8 cellular contexts compared by ENCODE assay signal in the genomic region with DNA sequence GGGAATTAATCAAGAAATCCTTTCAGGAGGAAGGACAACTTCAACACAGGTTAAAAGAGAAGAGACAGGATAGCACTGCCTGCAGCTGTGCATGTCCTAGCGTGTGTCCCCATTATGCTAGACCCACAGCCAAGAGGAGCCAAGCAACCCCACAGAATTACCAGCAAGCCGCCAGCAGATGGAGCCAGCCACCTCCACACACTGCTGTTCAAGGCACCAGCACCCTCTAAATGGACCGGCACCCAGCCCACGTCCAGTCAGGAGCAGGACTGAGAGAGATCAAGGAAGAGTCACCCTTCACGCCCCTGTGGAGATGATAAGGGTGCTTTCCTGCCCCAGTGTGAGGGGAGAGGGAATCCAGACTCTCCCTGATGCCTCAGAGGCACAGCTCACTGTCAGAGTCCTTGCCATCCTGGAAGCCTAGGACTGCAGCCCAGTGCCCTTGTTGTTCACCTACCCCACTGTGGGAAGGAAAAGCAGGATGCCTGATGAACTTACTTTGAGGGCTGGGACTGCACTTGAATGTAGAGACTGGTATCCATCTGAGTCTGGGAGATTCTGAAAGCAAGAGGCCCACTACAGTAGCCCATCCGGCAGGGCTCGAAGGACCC. TPM values are rescaled to one million over a fixed set of nuclear protein-coding genes. Genes with fewer than 3 reads are reported as not detected.
A peak's percentile ranks its signal among the peaks of the same experiment; 100 is the strongest.
DNase-seq lines count a peak whose midpoint lies in the region; ATAC-seq and TF ChIP-seq lines count a peak whose summit lies in the region.

No MANE protein-coding gene starts in this region.

- no peaks in the 10 kb centered on the region for H3K9me2 ChIP-seq in neural cell (ENCODE audit: insufficient read depth, low read length)

- no peaks in the 10 kb centered on the region for H3F3A ChIP-seq in neural cell (ENCODE audit: insufficient read depth, low read length, poor library complexity, severe bottlenecking)

- no peaks in the 10 kb centered on the region for H3K27me3 ChIP-seq in neural cell (ENCODE audit: insufficient read depth, low read depth, low read length)
- no peaks in the 10 kb centered on the region for H3K27me3 ChIP-seq in upper lobe of right lung

- H3K4me3 Mint-ChIP-seq in activated T-cell treated with anti-CD3 and anti-CD28 coated beads, Interleukin-2, amount 50 U/mL, for 24 hours: no peak overlapping the region

- H3K27ac ChIP-seq in neural cell (ENCODE audit: low read length) (no peak overlapping the region), upper lobe of right lung (peak overlapping the region; percentile 91)

- peak; percentile 54 for TF ChIP-seq CTCF in neural cell (IDR thresholded peaks at IDR 0.05; ENCODE audit: poor library complexity, severe bottlenecking)
- TF ChIP-seq CTCF in upper lobe of right lung (IDR thresholded peaks at IDR 0.05): peak; percentile 80

- DNase-seq in Caki2 (ENCODE audit: low read depth) (peak; percentile 25), NCI-H2227 treated with DMSO at 0.1 percent for 48 hours (lab: John Stamatoyannopoulos, UW) (peak; percentile 56), fibroblast of the conjunctiva (ENCODE audit: low read depth) (peak; percentile 57), upper lobe of right lung (peak; percentile 88)
- peak; percentile 63 for DNase-seq in activated T-cell treated with anti-CD3 and anti-CD28 coated beads, Interleukin-2, amount 50 U/mL, for 24 hours

- peaks cover 38% of the 10 kb centered on the region for H3K27me3 Mint-ChIP-seq in activated T-cell treated with anti-CD3 and anti-CD28 coated beads, Interleukin-2, amount 50 U/mL, for 24 hours

- H3K36me3 Mint-ChIP-seq in activated T-cell treated with anti-CD3 and anti-CD28 coated beads, Interleukin-2, amount 50 U/mL, for 24 hours (ENCODE audit: low read depth): no peaks in the 10 kb centered on the region

- no peak overlapping the region for H2AFZ ChIP-seq in neural cell (ENCODE audit: low read depth, low read length)

- TF ChIP-seq RAD21 in neural cell (conservative IDR thresholded peaks at IDR 0.05): peak; percentile 27

- intact Hi-C loops in upper lobe of right lung (cut with DNase I): no loop called here

- in situ Hi-C loops in Caki2 (cut with HindIII; ENCODE audit: low pct_unique_long_range_greater_than_20kb, low sequenced_read_pairs): no loop called here

- no peaks in the 10 kb centered on the region for H3K4me1 Mint-ChIP-seq in activated T-cell treated with anti-CD3 and anti-CD28 coated beads, Interleukin-2, amount 50 U/mL, for 24 hours (ENCODE audit: low read depth)

- H3K79me2 ChIP-seq in neural cell (replicated peaks; ENCODE audit: insufficient read depth, low read length): no peaks in the 10 kb centered on the region

- H3K4me3 ChIP-seq in neural cell (ENCODE audit: low read length) (no peak overlapping the region), upper lobe of right lung (no peak overlapping the region)

- H4K20me1 ChIP-seq in neural cell (ENCODE audit: insufficient read depth): no peaks in the 10 kb centered on the region

- H3K9me3 ChIP-seq in neural cell (ENCODE audit: low read length) (no peaks in the 10 kb centered on the region), upper lobe of right lung (no peaks in the 10 kb centered on the region)

- no peak for TF ChIP-seq EP300 in neural cell (conservative IDR thresholded peaks at IDR 0.05; ENCODE audit: poor library complexity, severe bottlenecking)

- no peaks in the 10 kb centered on the region for H3K36me3 ChIP-seq in neural cell (ENCODE audit: insufficient read depth, low read length)
- no peaks in the 10 kb centered on the region for H3K36me3 ChIP-seq in upper lobe of right lung

- no peak overlapping the region for H3K4me2 ChIP-seq in neural cell (ENCODE audit: low read length)

- peak; percentile 52 for ATAC-seq in GM19455 (IDR thresholded peaks at IDR 0.05; ENCODE audit: unreplicated experiment)
- peak; percentile 85 for ATAC-seq in upper lobe of right lung
- ATAC-seq in GM18909 (IDR thresholded peaks at IDR 0.05; ENCODE audit: poor library complexity, unreplicated experiment): no peak

- H3K4me1 ChIP-seq in upper lobe of right lung: peaks cover 28% of the 10 kb centered on the region

- no peak overlapping the region for H3K9ac ChIP-seq in neural cell (ENCODE audit: low read length)

- H3K27ac Mint-ChIP-seq in activated T-cell treated with anti-CD3 and anti-CD28 coated beads, Interleukin-2, amount 50 U/mL, for 24 hours: no peak overlapping the region

- H3K9me3 Mint-ChIP-seq in activated T-cell treated with anti-CD3 and anti-CD28 coated beads, Interleukin-2, amount 50 U/mL, for 24 hours: no peaks in the 10 kb centered on the region

TF ChIP-seq in neural cell, 6 proteins besides CTCF, POLR2A, EP300 and RAD21:
- TF ChIP-seq POLR2AphosphoS5 (IDR thresholded peaks at IDR 0.05) (no peak), EZH2 (IDR thresholded peaks at IDR 0.05; ENCODE audit: borderline replicate concordance, insufficient read depth, low read length, poor library complexity, severe bottlenecking) (no peak), TAF1 (IDR thresholded peaks at IDR 0.05; ENCODE audit: low read depth) (no peak), MXI1 (conservative IDR thresholded peaks at IDR 0.05; ENCODE audit: poor library complexity, severe bottlenecking) (no peak), SMC3 (conservative IDR thresholded peaks at IDR 0.05; ENCODE audit: poor library complexity) (peak; percentile 34)
- TF ChIP-seq, protein P1, sequence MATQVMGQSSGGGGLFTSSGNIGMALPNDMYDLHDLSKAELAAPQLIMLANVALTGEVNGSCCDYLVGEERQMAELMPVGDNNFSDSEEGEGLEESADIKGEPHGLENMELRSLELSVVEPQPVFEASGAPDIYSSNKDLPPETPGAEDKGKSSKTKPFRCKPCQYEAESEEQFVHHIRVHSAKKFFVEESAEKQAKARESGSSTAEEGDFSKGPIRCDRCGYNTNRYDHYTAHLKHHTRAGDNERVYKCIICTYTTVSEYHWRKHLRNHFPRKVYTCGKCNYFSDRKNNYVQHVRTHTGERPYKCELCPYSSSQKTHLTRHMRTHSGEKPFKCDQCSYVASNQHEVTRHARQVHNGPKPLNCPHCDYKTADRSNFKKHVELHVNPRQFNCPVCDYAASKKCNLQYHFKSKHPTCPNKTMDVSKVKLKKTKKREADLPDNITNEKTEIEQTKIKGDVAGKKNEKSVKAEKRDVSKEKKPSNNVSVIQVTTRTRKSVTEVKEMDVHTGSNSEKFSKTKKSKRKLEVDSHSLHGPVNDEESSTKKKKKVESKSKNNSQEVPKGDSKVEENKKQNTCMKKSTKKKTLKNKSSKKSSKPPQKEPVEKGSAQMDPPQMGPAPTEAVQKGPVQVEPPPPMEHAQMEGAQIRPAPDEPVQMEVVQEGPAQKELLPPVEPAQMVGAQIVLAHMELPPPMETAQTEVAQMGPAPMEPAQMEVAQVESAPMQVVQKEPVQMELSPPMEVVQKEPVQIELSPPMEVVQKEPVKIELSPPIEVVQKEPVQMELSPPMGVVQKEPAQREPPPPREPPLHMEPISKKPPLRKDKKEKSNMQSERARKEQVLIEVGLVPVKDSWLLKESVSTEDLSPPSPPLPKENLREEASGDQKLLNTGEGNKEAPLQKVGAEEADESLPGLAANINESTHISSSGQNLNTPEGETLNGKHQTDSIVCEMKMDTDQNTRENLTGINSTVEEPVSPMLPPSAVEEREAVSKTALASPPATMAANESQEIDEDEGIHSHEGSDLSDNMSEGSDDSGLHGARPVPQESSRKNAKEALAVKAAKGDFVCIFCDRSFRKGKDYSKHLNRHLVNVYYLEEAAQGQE (IDR thresholded peaks at IDR 0.05; ENCODE audit: borderline replicate concordance): no peak

RNA-seq across cellular contexts. Expression of gene CTTNBP2NL, which starts 37.1 kb away (rescaled TPM):
- 4.8 and 10.6 TPM in 2 replicates for total RNA-seq in Caki2 (2014; rRNA removed; shearing (Covaris generic); ENCODE audit: low replicate concordance)
- polyA plus RNA-seq in neural cell: 11.8 and 12.5 TPM in 2 replicates
- polyA minus RNA-seq in neural cell: 57.5 and 69.9 TPM in 2 replicates
- total RNA-seq in upper lobe of right lung: 59.4 TPM

Comparison
In these comparisons a context has a peak if more than half of its experiments do, and no peak if none do; other contexts are left out.
1. DNase-seq: peak in every context shown above with its lines; median percentile 88 in upper lobe of right lung; 63 in activated T-cell treated with anti-CD3 and anti-CD28 coated beads, Interleukin-2, amount 50 U/mL, for 24 hours; 57 in fibroblast of the conjunctiva; 56 in NCI-H2227 treated with DMSO at 0.1 percent for 48 hours; 25 in Caki2.